ENCODE assay signal across 15 cellular contexts in the genomic region with DNA sequence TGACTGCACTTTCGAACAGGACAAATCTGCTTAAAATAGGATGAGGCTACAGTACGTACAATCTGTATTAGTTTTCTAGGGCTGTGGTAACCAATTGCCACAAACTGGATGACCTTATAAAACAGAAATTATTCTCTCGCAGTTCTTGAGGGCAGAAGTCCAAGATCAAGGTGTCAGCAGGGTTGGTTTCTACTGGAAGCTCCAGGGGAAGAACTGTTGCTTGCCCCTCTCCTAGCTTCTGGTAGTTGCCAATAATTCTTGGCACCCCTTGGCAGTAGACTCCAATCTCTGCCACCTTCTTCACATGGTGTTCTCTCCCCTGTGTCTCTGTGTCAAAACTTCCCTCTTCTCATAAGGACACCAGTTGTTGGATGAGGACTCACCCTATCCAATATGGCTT. TPM values are rescaled to one million over a fixed set of nuclear protein-coding genes. Genes with fewer than 3 reads are reported as not detected.
DNase-seq lines count a peak whose midpoint lies in the region; ATAC-seq, FAIRE-seq and TF ChIP-seq lines count a peak whose summit lies in the region.
"Had no signal": no experiment of that assay in that cellular context is flagged by ENCODE, and none has a peak within 500 bp of the region (broad histone marks: within the 10 kb centered on the region; RNA-seq: fewer than 3 reads in every experiment).

No MANE protein-coding gene starts in this region.

- CTCF ChIA-PET in CD4-positive, alpha-beta memory T cell (lab: Charles Lee; ENCODE audit: partially characterized antibody) = no interaction called here

- peaks cover 12% of the 10 kb centered on the region for H3K4me1 ChIP-seq in CD4-positive, alpha-beta memory T cell (ENCODE audit: insufficient read depth, low read length)

- TF ChIP-seq CTCF in mesothelial cell of epicardium (IDR thresholded peaks at IDR 0.05; ENCODE audit: unreplicated experiment) (no peak), D721Med (IDR thresholded peaks at IDR 0.05; ENCODE audit: insufficient read depth, missing control alignments) (no peak)

- no peaks in the 10 kb centered on the region for H3K9me3 ChIP-seq in CD4-positive, alpha-beta memory T cell (ENCODE audit: control insufficient read depth in 1 of 2, low read length in 2 of 2)

- no peak overlapping the region for H3K4me3 ChIP-seq in CD4-positive, alpha-beta memory T cell (ENCODE audit: low read length in 2 of 2)

- ATAC-seq in HG03196 (IDR thresholded peaks at IDR 0.05; ENCODE audit: unreplicated experiment) (no peak), GM21360 (IDR thresholded peaks at IDR 0.05; ENCODE audit: unreplicated experiment) (no peak)

- H3K4me1 Mint-ChIP-seq in CD4-positive, alpha-beta memory T cell = peaks cover 2 to 7% (median 6%) of the 10 kb centered on the region in 4 donors
- H3K4me1 Mint-ChIP-seq in activated T-helper 1 cell treated with anti-CD3 and anti-CD28 coated beads, Interleukin-12 subunit alpha, Interleukin-12 subunit beta, Interleukin-2, Interleukin-4 antibody, amounts not matched to agents 30 ng/mL and 10 ng/mL and 1 ng/mL, durations not matched to agents 14 hours and 24 hours and 36 hours (ENCODE audit: low read depth) = peaks cover 6% of the 10 kb centered on the region
- H3K4me1 Mint-ChIP-seq in mesothelial cell of epicardium = peaks cover 11% of the 10 kb centered on the region

- FAIRE-seq in D721Med (lab: Jason Lieb, UNC) = no peak
- FAIRE-seq: bronchial epithelial cell, H54 had no signal

- POLR2A ChIA-PET in CD4-positive, alpha-beta memory T cell (lab: Charles Lee; ENCODE audit: partially characterized antibody) = interaction anchor here (3.2 kb wide), 1 partner anchor 30 kb away, joined by 31 read pairs; a partner anchor contains a TSS

- no peaks in the 10 kb centered on the region for H3K36me3 Mint-ChIP-seq in CD4-positive, alpha-beta memory T cell
- peaks cover 2% of the 10 kb centered on the region for H3K36me3 Mint-ChIP-seq in activated T-helper 1 cell treated with anti-CD3 and anti-CD28 coated beads, Interleukin-12 subunit alpha, Interleukin-12 subunit beta, Interleukin-2, Interleukin-4 antibody, amounts not matched to agents 30 ng/mL and 10 ng/mL and 1 ng/mL, durations not matched to agents 14 hours and 24 hours and 36 hours (ENCODE audit: low read depth)
- peaks cover 3% of the 10 kb centered on the region for H3K36me3 Mint-ChIP-seq in mesothelial cell of epicardium

- H3K27me3 Mint-ChIP-seq in CD4-positive, alpha-beta memory T cell = no peaks in the 10 kb centered on the region
- peaks cover 4% of the 10 kb centered on the region for H3K27me3 Mint-ChIP-seq in activated T-helper 1 cell treated with anti-CD3 and anti-CD28 coated beads, Interleukin-12 subunit alpha, Interleukin-12 subunit beta, Interleukin-2, Interleukin-4 antibody, amounts not matched to agents 30 ng/mL and 10 ng/mL and 1 ng/mL, durations not matched to agents 14 hours and 24 hours and 36 hours (ENCODE audit: insufficient read depth)
- peaks cover 14% of the 10 kb centered on the region for H3K27me3 Mint-ChIP-seq in mesothelial cell of epicardium (ENCODE audit: low read depth)

- no peaks in the 10 kb centered on the region for H3K27me3 ChIP-seq in CD4-positive, alpha-beta memory T cell (ENCODE audit: insufficient read depth, low read length)

- H3K27ac ChIP-seq in CD4-positive, alpha-beta memory T cell (ENCODE audit: low read depth, low read length) = no peak overlapping the region
- H3K27ac ChIP-seq: epithelial cell of prostate had no signal

- peak overlapping the region in 2 of 7 donors; percentile 36 to 65 for H3K27ac Mint-ChIP-seq in CD4-positive, alpha-beta memory T cell
- no peak overlapping the region for H3K27ac Mint-ChIP-seq in activated T-helper 1 cell treated with anti-CD3 and anti-CD28 coated beads, Interleukin-12 subunit alpha, Interleukin-12 subunit beta, Interleukin-2, Interleukin-4 antibody, amounts not matched to agents 30 ng/mL and 10 ng/mL and 1 ng/mL, durations not matched to agents 14 hours and 24 hours and 36 hours
- H3K27ac Mint-ChIP-seq in mesothelial cell of epicardium = no peak overlapping the region

- no peaks in the 10 kb centered on the region for H3K9me3 Mint-ChIP-seq in CD4-positive, alpha-beta memory T cell
- H3K9me3 Mint-ChIP-seq in activated T-helper 1 cell treated with anti-CD3 and anti-CD28 coated beads, Interleukin-12 subunit alpha, Interleukin-12 subunit beta, Interleukin-2, Interleukin-4 antibody, amounts not matched to agents 30 ng/mL and 10 ng/mL and 1 ng/mL, durations not matched to agents 14 hours and 24 hours and 36 hours = no peaks in the 10 kb centered on the region
- no peaks in the 10 kb centered on the region for H3K9me3 Mint-ChIP-seq in mesothelial cell of epicardium

- intact Hi-C loops in CD4-positive, alpha-beta memory T cell (cut with micrococcal nuclease) = loop anchor here (10.0 kb wide), 1 partner anchor 48 kb away; no protein-coding TSS in a partner anchor
- intact Hi-C loops in activated T-helper 1 cell treated with anti-CD3 and anti-CD28 coated beads, Interleukin-12 subunit alpha, Interleukin-12 subunit beta, Interleukin-2, Interleukin-4 antibody, amounts not matched to agents 30 ng/mL and 10 ng/mL and 1 ng/mL, durations not matched to agents 14 hours and 24 hours and 36 hours (cut with micrococcal nuclease) = loop anchor here (2.0 kb wide), 1 partner anchor 32 kb away; no protein-coding TSS in a partner anchor

- H3K36me3 ChIP-seq in CD4-positive, alpha-beta memory T cell (ENCODE audit: insufficient read depth, low read length) = no peaks in the 10 kb centered on the region

- peak overlapping the region in 6 of 8 donors; percentile 11 to 95 (median 80) for H3K4me3 Mint-ChIP-seq in CD4-positive, alpha-beta memory T cell
- H3K4me3 Mint-ChIP-seq in activated T-helper 1 cell treated with anti-CD3 and anti-CD28 coated beads, Interleukin-12 subunit alpha, Interleukin-12 subunit beta, Interleukin-2, Interleukin-4 antibody, amounts not matched to agents 30 ng/mL and 10 ng/mL and 1 ng/mL, durations not matched to agents 14 hours and 24 hours and 36 hours = peak overlapping the region; percentile 81
- H3K4me3 Mint-ChIP-seq in mesothelial cell of epicardium = peak overlapping the region; percentile 74

- DNase-seq in CD4-positive, alpha-beta memory T cell = no peak
- DNase-seq in G401 (ENCODE audit: low spot score) = peak; percentile 6
- DNase-seq in activated T-helper 1 cell treated with anti-CD3 and anti-CD28 coated beads, Interleukin-12 subunit alpha, Interleukin-12 subunit beta, Interleukin-2, Interleukin-4 antibody, amounts not matched to agents 30 ng/mL and 10 ng/mL and 1 ng/mL, durations not matched to agents 14 hours and 24 hours and 36 hours (ENCODE audit: low spot score) = no peak
- DNase-seq in mesothelial cell of epicardium (ENCODE audit: low spot score in 2 of 2, unreplicated experiment in 2 of 2) = no peak
- no peak for DNase-seq in GM19240 (ENCODE audit: insufficient read length, low spot score)
- DNase-seq in D721Med (ENCODE audit: insufficient read length, low spot score) = no peak
- DNase-seq: C1 segment of cervical spinal cord, left cardiac atrium, NCI-H2029, SHP77 treated with DMSO at 0.1 percent for 48 hours had no signal

- in situ Hi-C loops in G401 (cut with HindIII; ENCODE audit: low sequenced_read_pairs) = no loop called here

RNA-seq across cellular contexts. Expression of a gene that starts 1.4 kb away (rescaled TPM):
- under 1 TPM; 0.47 to 0.53 TPM for total RNA-seq in CD4-positive, alpha-beta memory T cell
- polyA plus RNA-seq in CD4-positive, alpha-beta memory T cell = under 1 TPM in 1 of 2 donors, not detected in 1; 0.08 TPM
- total RNA-seq in G401 (2014; rRNA removed; shearing (Covaris generic)) = 0.62 and 4.8 TPM in 2 replicates
- 0.39 and 0.47 TPM in 2 replicates for total RNA-seq in activated T-helper 1 cell treated with anti-CD3 and anti-CD28 coated beads, Interleukin-12 subunit alpha, Interleukin-12 subunit beta, Interleukin-2, Interleukin-4 antibody, amounts not matched to agents 30 ng/mL and 10 ng/mL and 1 ng/mL, durations not matched to agents 14 hours and 24 hours and 36 hours
- total RNA-seq in mesothelial cell of epicardium = 1.9 to 2.6 TPM (median 2.2 TPM) in 3 replicates

RNA-seq across cellular contexts. Expression of a gene that starts 30.0 kb away (rescaled TPM):
- total RNA-seq in CD4-positive, alpha-beta memory T cell = 10 to 100 TPM; 24.3 to 25.3 TPM
- polyA plus RNA-seq in CD4-positive, alpha-beta memory T cell = 10 to 100 TPM; 38.3 to 52.4 TPM
- total RNA-seq in G401 (2014; rRNA removed; shearing (Covaris generic)) = 23.1 and 31.7 TPM in 2 replicates
- total RNA-seq in activated T-helper 1 cell treated with anti-CD3 and anti-CD28 coated beads, Interleukin-12 subunit alpha, Interleukin-12 subunit beta, Interleukin-2, Interleukin-4 antibody, amounts not matched to agents 30 ng/mL and 10 ng/mL and 1 ng/mL, durations not matched to agents 14 hours and 24 hours and 36 hours = 22.7 and 23.7 TPM in 2 replicates
- 12.2 to 13.7 TPM (median 13.6 TPM) in 3 replicates for total RNA-seq in mesothelial cell of epicardium

RNA-seq across cellular contexts. Expression of a gene that starts 30.2 kb away (rescaled TPM):
- 10 to 100 TPM; 28.4 to 37.8 TPM for total RNA-seq in CD4-positive, alpha-beta memory T cell
- 1 to 10 TPM; 1.0 to 3.3 TPM for polyA plus RNA-seq in CD4-positive, alpha-beta memory T cell
- total RNA-seq in G401 (2014; rRNA removed; shearing (Covaris generic)) = 5.5 and 6.8 TPM in 2 replicates
- 22.2 and 27.7 TPM in 2 replicates for total RNA-seq in activated T-helper 1 cell treated with anti-CD3 and anti-CD28 coated beads, Interleukin-12 subunit alpha, Interleukin-12 subunit beta, Interleukin-2, Interleukin-4 antibody, amounts not matched to agents 30 ng/mL and 10 ng/mL and 1 ng/mL, durations not matched to agents 14 hours and 24 hours and 36 hours
- total RNA-seq in mesothelial cell of epicardium = 24.2 to 25.6 TPM (median 25.3 TPM) in 3 replicates
